ENCODE assay signal across 10 cellular contexts in genomic region chr6:30679765-30680535, GRCh38. TPM values are rescaled to one million over a fixed set of nuclear protein-coding genes. Genes with fewer than 3 reads are reported as not detected.
A peak's percentile ranks its signal among the peaks of the same experiment; 100 is the strongest.
DNase-seq lines count a peak whose midpoint lies in the region; ATAC-seq, FAIRE-seq and TF ChIP-seq lines count a peak whose summit lies in the region.
"Had no signal": no experiment of that assay in that cellular context is flagged by ENCODE, and none has a peak within 500 bp of the region (broad histone marks: within the 10 kb centered on the region; RNA-seq: fewer than 3 reads in every experiment).

No MANE protein-coding gene starts in this region.

- peaks cover 16% of the 10 kb centered on the region for H3K79me1 ChIP-seq in mesendoderm (ENCODE audit: low read length)

- H3K27me3 ChIP-seq in heart right ventricle (no peaks in the 10 kb centered on the region), K562 (ENCODE audit: control insufficient read depth in 2 of 2, insufficient read depth in 2 of 2, low read length in 2 of 2) (no peaks in the 10 kb centered on the region), mesendoderm (ENCODE audit: insufficient read depth, low read length, poor library complexity) (no peaks in the 10 kb centered on the region), aorta (ENCODE audit: control insufficient read depth in 1 of 2, insufficient read depth in 2 of 2, low read length in 1 of 2) (no peaks in the 10 kb centered on the region)

- POLR2A ChIA-PET in K562 (lab: Yijun Ruan, JAX), result interaction anchor here (1.0 to 7.0 kb wide), 7 partner anchors 8 to 163 kb away, joined by 3 to 118 read pairs (median 12); partner anchors contain the start of genes MDC1 and TUBB

- in situ Hi-C loops in K562 (cut with MboI), result loop anchor here (10.0 kb wide), 2 partner anchors 45 to 405 kb away; partner anchors contain the start of gene TUBB

- no peak overlapping the region for H4K5ac ChIP-seq in mesendoderm (ENCODE audit: low read length)

- peak overlapping the region; percentile 37 for H3K56ac ChIP-seq in mesendoderm (ENCODE audit: low read length)

- no peaks in the 10 kb centered on the region for H3K9me1 ChIP-seq in K562 (ENCODE audit: control insufficient read depth, insufficient read depth, low read length)

- H3K27ac ChIP-seq in heart right ventricle, result peak overlapping the region in 7 of 10 donors; percentile 8 to 100 (median 51)
- peak overlapping the region; percentile 35; the same call in 2 of the 3 replicates for H3K27ac ChIP-seq in K562 (ENCODE audit: extremely low read depth, low read depth, low read length)
- H3K27ac ChIP-seq in mesendoderm (ENCODE audit: low read depth, low read length), result peak overlapping the region; percentile 37
- peak overlapping the region; percentile 44 to 45 for H3K27ac ChIP-seq in aorta (ENCODE audit: low read depth in 1 of 2, low read length in 2 of 2)

- H4K20me1 ChIP-seq in K562 (replicated peaks; ENCODE audit: control insufficient read depth, insufficient read depth, low read length), result no peaks in the 10 kb centered on the region; the same call in 1 of the 2 replicates

- H3K18ac ChIP-seq in mesendoderm (ENCODE audit: low read length), result no peak overlapping the region

- H3K4me2 ChIP-seq in K562 (ENCODE audit: insufficient read depth, low read length) (peak overlapping the region; percentile 35; the same call in 1 of the 2 replicates), mesendoderm (ENCODE audit: low read length) (peak overlapping the region; percentile 13)

- H3K79me2 ChIP-seq in K562 (ENCODE audit: control insufficient read depth, insufficient read depth, low read length) (peaks cover 63% of the 10 kb centered on the region), mesendoderm (ENCODE audit: control insufficient read depth, insufficient read depth, low read length) (peaks cover 41% of the 10 kb centered on the region)

- no peak for TF ChIP-seq EP300 in K562 (IDR thresholded peaks at IDR 0.05; ENCODE audit: low read length)

- H3K9me3 ChIP-seq in heart right ventricle (no peaks in the 10 kb centered on the region), K562 (replicated peaks; ENCODE audit: control insufficient read depth, insufficient read depth, low read depth, low read length) (no peaks in the 10 kb centered on the region), aorta (ENCODE audit: control insufficient read depth, low read length) (no peaks in the 10 kb centered on the region)
- H3K9me3 ChIP-seq: mucosa of descending colon had no signal

- H2BK120ac ChIP-seq in mesendoderm (ENCODE audit: low read depth, low read length), result no peak overlapping the region

- H3K36me3 ChIP-seq in heart right ventricle (peaks cover 0 to 69% (median 35%) of the 10 kb centered on the region in 9 donors), K562 (ENCODE audit: control insufficient read depth, insufficient read depth, low read length) (peaks cover 46% of the 10 kb centered on the region), mesendoderm (ENCODE audit: control insufficient read depth, insufficient read depth, low read length) (peaks cover 12% of the 10 kb centered on the region), aorta (ENCODE audit: control insufficient read depth in 1 of 2, insufficient read depth in 2 of 2, low read length in 1 of 2) (peaks cover 3 to 5% of the 10 kb centered on the region in 2 donors)

- WGBS in heart right ventricle, 2 donors, result 68 to 80% methylated on average over 7 of the region's 7 CpGs
- 71% methylated on average over 7 of the region's 7 CpGs for WGBS in K562 (ENCODE audit: insufficient coverage, low coverage, missing lambda C conversion rate)
- WGBS in mesendoderm (ENCODE audit: extremely low coverage, insufficient coverage, low lambda C conversion rate), result no CpG with 5 or more reads among the region's 7 CpGs
- WGBS in aorta, 2 donors, result 49 to 51% methylated on average over 7 of the region's 7 CpGs

- H3K4me3 ChIP-seq in heart right ventricle, result peak overlapping the region in 5 of 10 donors; percentile 20 to 75 (median 28)
- no peak overlapping the region for H3K4me3 ChIP-seq in K562
- no peak overlapping the region for H3K4me3 ChIP-seq in mesendoderm (ENCODE audit: low read length)
- no peak overlapping the region for H3K4me3 ChIP-seq in aorta (ENCODE audit: low read length in 2 of 2)
- H3K4me3 ChIP-seq: mucosa of descending colon had no signal

- TF ChIP-seq CTCF in heart right ventricle (IDR thresholded peaks at IDR 0.05) (no peak), K562 (IDR thresholded peaks at IDR 0.05 in 2 of 3, conservative IDR thresholded peaks at IDR 0.05 in 1 of 3; ENCODE audit: insufficient read depth in 2 of 3, low read depth in 1 of 3, low read length in 3 of 3) (no peak)

- H3K9ac ChIP-seq in K562 (ENCODE audit: insufficient read depth in 1 of 2, low read depth in 2 of 2, low read length in 2 of 2), result peak overlapping the region; percentile 16 to 56; a peak in 2 of 4 replicates
- peak overlapping the region; percentile 49 for H3K9ac ChIP-seq in mesendoderm (ENCODE audit: low read length)

- ATAC-seq in heart right ventricle (no peak), Right ventricle myocardium superior (ENCODE audit: poor library complexity) (no peak), K562 (no peak), aorta (ENCODE audit: low FRiP score) (no peak), GM21526 (IDR thresholded peaks at IDR 0.05; ENCODE audit: low FRiP score, unreplicated experiment) (no peak)

- no peak for TF ChIP-seq RAD21 in K562 (CRISPR knock-in tag; conservative IDR thresholded peaks at IDR 0.05 in 1 of 2, IDR thresholded peaks at IDR 0.05 in 1 of 2)

- H4K8ac ChIP-seq in mesendoderm (ENCODE audit: low read depth, low read length), result no peak overlapping the region

- no peak overlapping the region for H2AFZ ChIP-seq in K562 (ENCODE audit: low read depth, low read length)

- no peak for DNase-seq in heart right ventricle
- no peak for DNase-seq in Right ventricle myocardium superior
- peak in 1 of 4 experiments; percentile 6 for DNase-seq in K562 (ENCODE audit: extremely low read depth in 1 of 4, low spot score in 3 of 4)
- peak; percentile 14 for DNase-seq in mesendoderm
- DNase-seq in aorta, result peak in 1 of 2 donors; percentile 19
- no peak for DNase-seq in NK-92 (lab: John Stamatoyannopoulos, UW; ENCODE audit: unreplicated experiment)
- no peak for DNase-seq in HT-29 (ENCODE audit: low spot score)
- DNase-seq: NCI-H345 had no signal

- CTCF ChIA-PET in K562 (lab: Yijun Ruan, JAX; ENCODE audit: low intra/inter-chr PET ratio), result interaction anchor here (1.6 to 6.1 kb wide), 3 partner anchors 42 to 400 kb away, joined by 5 to 92 read pairs (median 6); partner anchors contain the start of gene TUBB

- H2BK5ac ChIP-seq in mesendoderm (ENCODE audit: low read length), result no peak overlapping the region

- no TSS peak for BruUV-seq in K562 (replicated peaks; lab: Mats Ljungman, UMichigan)

- no peak overlapping the region for H3K4ac ChIP-seq in mesendoderm (ENCODE audit: low read depth, low read length)

- H3K4me1 ChIP-seq in heart right ventricle (peaks cover 16 to 65% (median 54%) of the 10 kb centered on the region in 9 donors), K562 (replicated peaks in 1 of 2; ENCODE audit: control insufficient read depth in 2 of 2, insufficient read depth in 2 of 2, low read length in 2 of 2) (peaks cover 31 to 55% of the 10 kb centered on the region in 2 experiments), mesendoderm (ENCODE audit: control insufficient read depth, low read depth, low read length) (peaks cover 10% of the 10 kb centered on the region), aorta (ENCODE audit: control insufficient read depth in 1 of 2, insufficient read depth in 2 of 2, low read length in 2 of 2) (peaks cover 0 to 2% of the 10 kb centered on the region in 2 donors)

- no peak overlapping the region for H2BK15ac ChIP-seq in mesendoderm (replicated peaks; ENCODE audit: low read depth)

- intact Hi-C loops in heart right ventricle (cut with DNase I) (loop anchor here (1.0 to 10.0 kb wide), 6 partner anchors 42 to 205 kb away; partner anchors contain the start of genes HLA-E (in 4 of the 10) and DDR1 (in 1 of the 10)), Right ventricle myocardium superior (cut with DNase I) (loop anchor here (2.0 to 10.0 kb wide), 2 partner anchors 43 to 205 kb away; partner anchors contain the start of gene DDR1), K562 (cut with micrococcal nuclease) (loop anchor here (1.0 to 10.0 kb wide), 5 partner anchors 42 to 407 kb away; no protein-coding TSS in a partner anchor), aorta (cut with DNase I) (loop anchor here (1.0 to 10.0 kb wide), 3 partner anchors 42 to 202 kb away; partner anchors contain the start of gene DDR1 (in 1 of the 2))

- TF ChIP-seq POLR2A in K562 (conservative IDR thresholded peaks at IDR 0.05), result no peak

- H2AK5ac ChIP-seq in mesendoderm (ENCODE audit: low read length), result no peak overlapping the region

- FAIRE-seq in K562 (lab: Jason Lieb, UNC), result no peak

- H3K23ac ChIP-seq in mesendoderm (ENCODE audit: low read length), result no peak overlapping the region

RNA-seq across cellular contexts. Expression of gene PPP1R18, which starts 6.5 kb away (rescaled TPM):
- total RNA-seq in heart right ventricle, result 10 to 100 TPM in 9 of 10 donors, 1 to 10 TPM in 1; 8.2 to 47.7 (median 16.4) TPM
- 10 to 100 TPM; 24.5 to 35.4 TPM for polyA plus RNA-seq in heart right ventricle
- total RNA-seq in Right ventricle myocardium superior, result 13.4 TPM
- total RNA-seq in K562 (2011; cell fraction: chromatin; rRNA removed; ENCODE audit: low replicate concordance), result 17.9 and 43.7 TPM in 2 replicates
- 30.3 and 35.5 TPM in 2 replicates for total RNA-seq in K562 (2011; cell fraction: nucleolus; rRNA removed)
- 35.6 and 50.9 TPM in 2 replicates for total RNA-seq in K562 (2011; cell fraction: nucleoplasm; rRNA removed)
- total RNA-seq in K562 (2014; rRNA removed), result 29.1 and 46.5 TPM in 2 replicates
- 36.3 and 37.5 TPM in 2 replicates for total RNA-seq in K562 (2014; rRNA removed; fragmentation: Illumina TruSeq; extraction: Trizol)
- 42.6 and 45.3 TPM in 2 replicates for total RNA-seq in K562 (2015; rRNA removed; fragmentation: Illumina TruSeq; extraction: Trizol)
- 65.1 and 69.5 TPM in 2 replicates for total RNA-seq in K562 (2021)
- polyA plus RNA-seq in K562 (2011; rRNA removed), result 80.5 and 118 TPM in 2 replicates
- polyA plus RNA-seq in K562 (2011; cell fraction: cytosol; rRNA removed), result 136 and 150 TPM in 2 replicates
- polyA plus RNA-seq in K562 (2011; cell fraction: nucleus; rRNA removed), result 69.7 and 114 TPM in 2 replicates
- 53.8 and 162 TPM in 2 replicates for polyA plus RNA-seq in K562 (2012)
- 96.8 and 99.2 TPM in 2 replicates for polyA plus RNA-seq in K562 (2014; fragmentation: Illumina TruSeq; extraction: Trizol)
- 10 to 100 TPM; 12.0 to 12.6 TPM for polyA plus RNA-seq in K562 (2014; fragmentation: Nextera tagmentation; extraction: Ambion mirVana)
- polyA plus RNA-seq in K562 (2014; rRNA removed), result 60.2 and 69.0 TPM in 2 replicates
- 44.7 TPM in 2 replicates for polyA minus RNA-seq in K562 (2011; rRNA and poly(A)+ RNA removed)
- polyA minus RNA-seq in K562 (2011; cell fraction: cytosol; rRNA and poly(A)+ RNA removed), result 38.3 and 45.2 TPM in 2 replicates
- 12.0 and 26.3 TPM in 2 replicates for polyA minus RNA-seq in K562 (2011; cell fraction: nucleus; rRNA and poly(A)+ RNA removed)
- 32.4 TPM for polyA plus RNA-seq in mesendoderm (2013, experiment 1 of 2)
- 33.3 TPM for polyA plus RNA-seq in mesendoderm (2013, experiment 2 of 2)
- 100 to 1,000 TPM; 130 to 134 TPM for total RNA-seq in aorta
- polyA plus RNA-seq in aorta, result 10 to 100 TPM; 68.5 to 83.3 TPM
- 12.1 and 13.2 TPM in 2 replicates for total RNA-seq in HT-29 (2014; rRNA removed; shearing (Covaris generic))

RNA-seq across cellular contexts. Expression of gene DHX16, which starts 7.1 kb away (rescaled TPM):
- 10 to 100 TPM; 15.9 to 22.9 (median 20.9) TPM for total RNA-seq in heart right ventricle
- polyA plus RNA-seq in heart right ventricle, result 10 to 100 TPM; 27.1 to 28.6 TPM
- total RNA-seq in Right ventricle myocardium superior, result 20.5 TPM
- total RNA-seq in K562 (2011; cell fraction: chromatin; rRNA removed; ENCODE audit: low replicate concordance), result 69.6 and 100 TPM in 2 replicates
- 41.3 and 50.9 TPM in 2 replicates for total RNA-seq in K562 (2011; cell fraction: nucleolus; rRNA removed)
- 46.3 and 50.5 TPM in 2 replicates for total RNA-seq in K562 (2011; cell fraction: nucleoplasm; rRNA removed)
- 57.7 and 62.8 TPM in 2 replicates for total RNA-seq in K562 (2014; rRNA removed)
- total RNA-seq in K562 (2014; rRNA removed; fragmentation: Illumina TruSeq; extraction: Trizol), result 45.2 and 45.3 TPM in 2 replicates
- 60.2 and 65.1 TPM in 2 replicates for total RNA-seq in K562 (2015; rRNA removed; fragmentation: Illumina TruSeq; extraction: Trizol)
- 42.7 and 47.5 TPM in 2 replicates for total RNA-seq in K562 (2021)
- polyA plus RNA-seq in K562 (2011; rRNA removed), result 41.5 and 57.4 TPM in 2 replicates
- polyA plus RNA-seq in K562 (2011; cell fraction: cytosol; rRNA removed), result 62.7 and 65.3 TPM in 2 replicates
- 100 and 114 TPM in 2 replicates for polyA plus RNA-seq in K562 (2011; cell fraction: nucleus; rRNA removed)
- polyA plus RNA-seq in K562 (2012), result 48.1 and 50.2 TPM in 2 replicates
- polyA plus RNA-seq in K562 (2014; fragmentation: Illumina TruSeq; extraction: Trizol), result 65.1 and 66.1 TPM in 2 replicates
- 10 to 100 TPM; 14.6 to 15.3 TPM for polyA plus RNA-seq in K562 (2014; fragmentation: Nextera tagmentation; extraction: Ambion mirVana)
- 47.9 and 57.3 TPM in 2 replicates for polyA plus RNA-seq in K562 (2014; rRNA removed)
- polyA minus RNA-seq in K562 (2011; rRNA and poly(A)+ RNA removed), result 49.1 and 53.6 TPM in 2 replicates
- 26.4 and 32.0 TPM in 2 replicates for polyA minus RNA-seq in K562 (2011; cell fraction: cytosol; rRNA and poly(A)+ RNA removed)
- polyA minus RNA-seq in K562 (2011; cell fraction: nucleus; rRNA and poly(A)+ RNA removed), result 14.5 and 24.5 TPM in 2 replicates
- polyA plus RNA-seq in mesendoderm (2013, experiment 1 of 2), result 22.9 TPM
- 23.1 TPM for polyA plus RNA-seq in mesendoderm (2013, experiment 2 of 2)
- 10 to 100 TPM; 22.3 to 25.2 TPM for total RNA-seq in aorta
- 10 to 100 TPM; 12.8 to 34.0 TPM for polyA plus RNA-seq in aorta
- total RNA-seq in HT-29 (2014; rRNA removed; shearing (Covaris generic)), result 43.2 and 43.8 TPM in 2 replicates

RNA-seq across cellular contexts. Expression of gene NRM, which starts 10.8 kb away (rescaled TPM):
- total RNA-seq in heart right ventricle (1 to 10 TPM; 1.6 to 7.1 (median 3.1) TPM), Right ventricle myocardium superior (3.2 TPM), K562 (2014; rRNA removed) (9.7 and 12.4 TPM in 2 replicates), K562 (2014; rRNA removed; fragmentation: Illumina TruSeq; extraction: Trizol) (10.6 and 14.4 TPM in 2 replicates), K562 (2015; rRNA removed; fragmentation: Illumina TruSeq; extraction: Trizol) (17.4 and 18.1 TPM in 2 replicates), K562 (2021) (32.9 and 35.7 TPM in 2 replicates), aorta (10 to 100 TPM; 13.0 to 15.0 TPM)
- polyA plus RNA-seq in heart right ventricle (10 to 100 TPM; 10.4 to 11.6 TPM), K562 (2011; rRNA removed) (12.6 and 22.9 TPM in 2 replicates), K562 (2014; fragmentation: Illumina TruSeq; extraction: Trizol) (57.9 and 58.2 TPM in 2 replicates), K562 (2014; fragmentation: Nextera tagmentation; extraction: Ambion mirVana) (10 to 100 TPM; 16.1 to 18.6 TPM), K562 (2014; rRNA removed) (19.4 and 22.5 TPM in 2 replicates), aorta (10 to 100 TPM in 1 of 2 donors, 1 to 10 TPM in 1; 5.6 to 19.6 TPM)
- 17.1 and 42.3 TPM in 2 replicates for total RNA-seq in K562 (2011; cell fraction: chromatin; rRNA removed; ENCODE audit: low replicate concordance)
- total RNA-seq in K562 (2011; cell fraction: nucleolus; rRNA removed), result 41.3 and 48.0 TPM in 2 replicates
- 51.0 and 61.6 TPM in 2 replicates for total RNA-seq in K562 (2011; cell fraction: nucleoplasm; rRNA removed)
- polyA plus RNA-seq in K562 (2011; cell fraction: cytosol; rRNA removed), result 26.4 and 41.5 TPM in 2 replicates
- 28.3 and 48.5 TPM in 2 replicates for polyA plus RNA-seq in K562 (2011; cell fraction: nucleus; rRNA removed)
- polyA plus RNA-seq in K562 (2012), result 45.0 and 59.0 TPM in 2 replicates
- 14.4 and 15.0 TPM in 2 replicates for polyA minus RNA-seq in K562 (2011; rRNA and poly(A)+ RNA removed)
- polyA minus RNA-seq in K562 (2011; cell fraction: cytosol; rRNA and poly(A)+ RNA removed), result 19.7 and 29.2 TPM in 2 replicates
- polyA minus RNA-seq in K562 (2011; cell fraction: nucleus; rRNA and poly(A)+ RNA removed), result 12.0 and 14.7 TPM in 2 replicates
- polyA plus RNA-seq in mesendoderm (2013, experiment 1 of 2), result 49.8 TPM
- 49.7 TPM for polyA plus RNA-seq in mesendoderm (2013, experiment 2 of 2)
- total RNA-seq in HT-29 (2014; rRNA removed; shearing (Covaris generic)), result 16.2 and 18.3 TPM in 2 replicates

RNA-seq across cellular contexts. Expression of gene C6orf136, which starts 33.0 kb away (rescaled TPM):
- 10 to 100 TPM; 39.8 to 77.4 (median 53.3) TPM for total RNA-seq in heart right ventricle
- 100 to 1,000 TPM in 1 of 2 donors, 10 to 100 TPM in 1; 42.4 to 134 TPM for polyA plus RNA-seq in heart right ventricle
- total RNA-seq in Right ventricle myocardium superior, result 58.3 TPM
- total RNA-seq in K562 (2011; cell fraction: chromatin; rRNA removed; ENCODE audit: low replicate concordance), result 52.8 and 100 TPM in 2 replicates
- 71.3 and 77.0 TPM in 2 replicates for total RNA-seq in K562 (2011; cell fraction: nucleolus; rRNA removed)
- 61.3 and 61.8 TPM in 2 replicates for total RNA-seq in K562 (2011; cell fraction: nucleoplasm; rRNA removed)
- total RNA-seq in K562 (2014; rRNA removed), result 16.9 and 26.8 TPM in 2 replicates
- 14.1 and 14.5 TPM in 2 replicates for total RNA-seq in K562 (2014; rRNA removed; fragmentation: Illumina TruSeq; extraction: Trizol)
- 15.6 and 19.0 TPM in 2 replicates for total RNA-seq in K562 (2015; rRNA removed; fragmentation: Illumina TruSeq; extraction: Trizol)
- 55.0 and 63.1 TPM in 2 replicates for total RNA-seq in K562 (2021)
- polyA plus RNA-seq in K562 (2011; rRNA removed), result 16.2 and 35.4 TPM in 2 replicates
- 35.9 and 43.4 TPM in 2 replicates for polyA plus RNA-seq in K562 (2011; cell fraction: cytosol; rRNA removed)
- 124 and 164 TPM in 2 replicates for polyA plus RNA-seq in K562 (2011; cell fraction: nucleus; rRNA removed)
- 46.4 and 46.8 TPM in 2 replicates for polyA plus RNA-seq in K562 (2012)
- 50.3 and 54.6 TPM in 2 replicates for polyA plus RNA-seq in K562 (2014; fragmentation: Illumina TruSeq; extraction: Trizol)
- polyA plus RNA-seq in K562 (2014; fragmentation: Nextera tagmentation; extraction: Ambion mirVana), result 10 to 100 TPM; 18.4 to 18.5 TPM
- 34.7 and 43.6 TPM in 2 replicates for polyA plus RNA-seq in K562 (2014; rRNA removed)
- 15.3 and 18.6 TPM in 2 replicates for polyA minus RNA-seq in K562 (2011; rRNA and poly(A)+ RNA removed)
- 17.3 and 23.6 TPM in 2 replicates for polyA minus RNA-seq in K562 (2011; cell fraction: cytosol; rRNA and poly(A)+ RNA removed)
- 16.6 and 27.5 TPM in 2 replicates for polyA minus RNA-seq in K562 (2011; cell fraction: nucleus; rRNA and poly(A)+ RNA removed)
- polyA plus RNA-seq in mesendoderm (2013, experiment 1 of 2), result 18.8 TPM
- 18.7 TPM for polyA plus RNA-seq in mesendoderm (2013, experiment 2 of 2)
- total RNA-seq in aorta, result 10 to 100 TPM in 1 of 2 donors, 1 to 10 TPM in 1; 9.7 to 19.9 TPM
- 10 to 100 TPM; 18.8 to 21.0 TPM for polyA plus RNA-seq in aorta
- 14.5 and 18.6 TPM in 2 replicates for total RNA-seq in HT-29 (2014; rRNA removed; shearing (Covaris generic))

RNA-seq across cellular contexts. Expression of gene MDC1, which starts 37.1 kb away (rescaled TPM):
- 10 to 100 TPM; 15.3 to 21.7 (median 19.5) TPM for total RNA-seq in heart right ventricle
- 10 to 100 TPM; 11.2 to 18.1 TPM for polyA plus RNA-seq in heart right ventricle
- 16.4 TPM for total RNA-seq in Right ventricle myocardium superior
- 79.5 and 80.7 TPM in 2 replicates for total RNA-seq in K562 (2011; cell fraction: chromatin; rRNA removed; ENCODE audit: low replicate concordance)
- total RNA-seq in K562 (2011; cell fraction: nucleolus; rRNA removed), result 47.5 and 50.5 TPM in 2 replicates
- total RNA-seq in K562 (2011; cell fraction: nucleoplasm; rRNA removed), result 62.0 and 85.1 TPM in 2 replicates
- 15.7 and 24.3 TPM in 2 replicates for total RNA-seq in K562 (2014; rRNA removed)
- 20.0 and 25.5 TPM in 2 replicates for total RNA-seq in K562 (2014; rRNA removed; fragmentation: Illumina TruSeq; extraction: Trizol)
- total RNA-seq in K562 (2015; rRNA removed; fragmentation: Illumina TruSeq; extraction: Trizol), result 15.6 and 18.2 TPM in 2 replicates
- total RNA-seq in K562 (2021), result 96.8 and 114 TPM in 2 replicates
- 21.5 and 55.8 TPM in 2 replicates for polyA plus RNA-seq in K562 (2011; rRNA removed)
- polyA plus RNA-seq in K562 (2011; cell fraction: cytosol; rRNA removed), result 28.0 and 35.1 TPM in 2 replicates
- polyA plus RNA-seq in K562 (2011; cell fraction: nucleus; rRNA removed), result 105 and 141 TPM in 2 replicates
- 68.1 and 105 TPM in 2 replicates for polyA plus RNA-seq in K562 (2012)
- polyA plus RNA-seq in K562 (2014; fragmentation: Illumina TruSeq; extraction: Trizol), result 72.9 and 95.4 TPM in 2 replicates
- polyA plus RNA-seq in K562 (2014; fragmentation: Nextera tagmentation; extraction: Ambion mirVana), result 1 to 10 TPM; 8.2 to 8.8 TPM
- polyA plus RNA-seq in K562 (2014; rRNA removed), result 31.3 and 35.0 TPM in 2 replicates
- 24.0 and 34.6 TPM in 2 replicates for polyA minus RNA-seq in K562 (2011; rRNA and poly(A)+ RNA removed)
- polyA minus RNA-seq in K562 (2011; cell fraction: cytosol; rRNA and poly(A)+ RNA removed), result 56.9 and 94.9 TPM in 2 replicates
- polyA minus RNA-seq in K562 (2011; cell fraction: nucleus; rRNA and poly(A)+ RNA removed), result 16.4 and 27.8 TPM in 2 replicates
- 30.4 TPM for polyA plus RNA-seq in mesendoderm (2013, experiment 1 of 2)
- polyA plus RNA-seq in mesendoderm (2013, experiment 2 of 2), result 29.4 TPM
- total RNA-seq in aorta, result 10 to 100 TPM; 31.4 to 33.3 TPM
- 10 to 100 TPM in 1 of 2 donors, 1 to 10 TPM in 1; 7.4 to 34.5 TPM for polyA plus RNA-seq in aorta
- 24.8 and 24.9 TPM in 2 replicates for total RNA-seq in HT-29 (2014; rRNA removed; shearing (Covaris generic))
